9 cellular contexts compared by ENCODE assay signal in the genomic region with DNA sequence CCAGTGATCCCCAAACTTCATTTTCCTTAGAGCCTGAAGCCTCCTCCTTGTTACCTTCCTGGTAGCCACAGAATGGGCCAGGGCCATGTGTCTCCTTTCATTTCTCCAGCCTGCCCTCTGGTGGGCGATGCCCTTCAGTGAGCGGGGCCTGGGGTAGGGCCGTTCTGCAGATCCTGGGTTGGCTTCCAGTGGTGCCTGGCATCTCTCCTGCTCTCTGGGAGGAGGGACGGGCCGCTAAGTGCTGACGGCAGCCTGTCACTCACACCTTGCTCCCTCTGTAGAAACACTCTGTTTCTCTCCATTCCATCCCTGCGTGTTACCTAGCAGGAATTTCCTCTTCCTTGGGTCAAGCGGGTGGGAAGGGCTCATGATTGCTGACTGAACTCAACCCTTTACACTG.
DNase-seq lines count a peak whose midpoint lies in the region; ATAC-seq and TF ChIP-seq lines count a peak whose summit lies in the region.
"Had no signal": no experiment of that assay in that cellular context is flagged by ENCODE, and none has a peak within 500 bp of the region (broad histone marks: within the 10 kb centered on the region; RNA-seq: fewer than 3 reads in every experiment).

No MANE protein-coding gene starts in this region.

- POLR2A ChIA-PET in activated B cell treated with CpG ODN at 0.5 μM for 24 hours (lab: Charles Lee): no interaction called here

- peaks cover 4% of the 10 kb centered on the region for H3K4me1 ChIP-seq in ovary (ENCODE audit: insufficient read depth)

- no peak overlapping the region for H3K27ac ChIP-seq in ovary

- H3K27me3 ChIP-seq in ovary: no peaks in the 10 kb centered on the region

- TF ChIP-seq POLR2A in ovary (IDR thresholded peaks at IDR 0.05): no peak

- WGBS in ovary, 3 donors: 52 to 62% (median 58%) methylated on average over 8 of the region's 8 CpGs

- no peak overlapping the region for H3K4me3 ChIP-seq in ovary

- H3K4me1 Mint-ChIP-seq in activated B cell treated with CpG ODN at 0.5 μM for 24 hours: peaks cover 10% of the 10 kb centered on the region

- no peaks in the 10 kb centered on the region for H3K9me3 ChIP-seq in ovary

- ATAC-seq in activated B cell treated with CpG ODN at 0.5 μM for 24 hours (ENCODE audit: low read depth) (peak; percentile 45), GM18520 (IDR thresholded peaks at IDR 0.05; ENCODE audit: unreplicated experiment) (no peak), GM18517 (IDR thresholded peaks at IDR 0.05; ENCODE audit: unreplicated experiment) (no peak)

- CTCF ChIA-PET in activated B cell treated with CpG ODN at 0.5 μM for 24 hours (lab: Charles Lee): interaction anchor here (0.6 kb wide), 1 partner anchor 250 kb away, joined by 3 read pairs; no protein-coding TSS in a partner anchor

- no peaks in the 10 kb centered on the region for H3K36me3 ChIP-seq in ovary

- no peak for TF ChIP-seq EP300 in ovary (IDR thresholded peaks at IDR 0.05)

- H3K27ac Mint-ChIP-seq in activated B cell treated with CpG ODN at 0.5 μM for 24 hours: no peak overlapping the region
- H3K27ac Mint-ChIP-seq: natural killer cell treated with Interleukin-12 subunit alpha and Interleukin-12 subunit beta and Interleukin-15 and Interleukin-18, amount 100 ng/mL, for 72 hours had no signal

- H3K27me3 Mint-ChIP-seq in activated B cell treated with CpG ODN at 0.5 μM for 24 hours: peaks cover 24% of the 10 kb centered on the region

- no peaks in the 10 kb centered on the region for H3K36me3 Mint-ChIP-seq in activated B cell treated with CpG ODN at 0.5 μM for 24 hours (ENCODE audit: low read depth)
- H3K36me3 Mint-ChIP-seq: natural killer cell treated with Interleukin-12 subunit alpha and Interleukin-12 subunit beta and Interleukin-15 and Interleukin-18, amount 100 ng/mL, for 72 hours had no signal

- TF ChIP-seq CTCF in AG09319 (IDR thresholded peaks at IDR 0.05; ENCODE audit: low read depth, low read length) (peak; percentile 84), GM12874 (IDR thresholded peaks at IDR 0.05; ENCODE audit: insufficient read depth, low read depth, low read length) (peak; percentile 81), activated B cell treated with CpG ODN at 0.5 μM for 24 hours (IDR thresholded peaks at IDR 0.05) (no peak), ovary (IDR thresholded peaks at IDR 0.05) (peak in 2 of 3 donors; percentile 41 to 48)

- DNase-seq in AG09319 (ENCODE audit: extremely low read depth, low read depth): no peak
- DNase-seq in NCI-H2107 (lab: John Stamatoyannopoulos, UW): peak; percentile 62
- DNase-seq in activated B cell treated with CpG ODN at 0.5 μM for 24 hours: no peak
- peak; percentile 57 for DNase-seq in germinal center (ENCODE audit: low spot score)
- peak; percentile 57 to 81 (median 72) for DNase-seq in ovary

- no peak overlapping the region for H3K4me3 Mint-ChIP-seq in activated B cell treated with CpG ODN at 0.5 μM for 24 hours
- H3K4me3 Mint-ChIP-seq: natural killer cell treated with Interleukin-12 subunit alpha and Interleukin-12 subunit beta and Interleukin-15 and Interleukin-18, amount 100 ng/mL, for 72 hours had no signal

- intact Hi-C loops in activated B cell treated with CpG ODN at 0.5 μM for 24 hours (cut with micrococcal nuclease) (loop anchor here (2.0 kb wide), 1 partner anchor 484 kb away; no protein-coding TSS in a partner anchor), ovary (cut with DNase I) (loop anchor here in 2 of 4 donors (5.0 to 10.0 kb wide), 2 partner anchors 230 to 233 kb away; partner anchors contain the start of gene CACNA1C (in 2 of the 2))

- peaks cover 6% of the 10 kb centered on the region for H3K9me3 Mint-ChIP-seq in activated B cell treated with CpG ODN at 0.5 μM for 24 hours
- H3K9me3 Mint-ChIP-seq: natural killer cell treated with Interleukin-12 subunit alpha and Interleukin-12 subunit beta and Interleukin-15 and Interleukin-18, amount 100 ng/mL, for 72 hours had no signal

Comparison
In these comparisons a context has a peak if more than half of its experiments do, and no peak if none do; other contexts are left out.
1. DNase-seq: peak in NCI-H2107 (single experiment), germinal center (single experiment) and ovary (5 of 5); none in AG09319 (single experiment) and activated B cell treated with CpG ODN at 0.5 μM for 24 hours (single experiment).